ENCODE assay signal across 8 cellular contexts in the genomic region with DNA sequence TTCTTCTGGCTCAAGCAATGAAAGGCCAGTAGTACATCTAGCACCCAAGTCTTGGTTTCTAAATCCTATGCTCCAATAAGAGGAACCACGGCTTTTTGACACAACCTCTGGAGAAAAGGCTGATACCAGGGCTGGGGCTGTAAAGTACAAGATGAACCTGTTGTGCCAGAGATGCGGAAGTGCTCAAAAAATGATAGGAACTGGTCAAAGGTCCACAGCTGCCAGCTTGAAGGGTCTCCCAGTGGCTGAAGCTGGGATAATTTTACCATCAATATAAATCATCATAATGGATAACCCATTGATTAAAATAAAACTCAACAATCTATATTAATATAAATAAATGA. TPM values are rescaled to one million over a fixed set of nuclear protein-coding genes. Genes with fewer than 3 reads are reported as not detected.
A peak's percentile ranks its signal among the peaks of the same experiment; 100 is the strongest.
DNase-seq lines count a peak whose midpoint lies in the region; ATAC-seq, FAIRE-seq and TF ChIP-seq lines count a peak whose summit lies in the region.

No MANE protein-coding gene starts in this region.

- no peak for TF ChIP-seq EP300 in SK-N-SH (IDR thresholded peaks at IDR 0.05; ENCODE audit: borderline replicate concordance in 1 of 2, low read depth in 1 of 2, low read length in 1 of 2)

- peak overlapping the region; percentile 24 for H3K27ac Mint-ChIP-seq in CD4-positive, alpha-beta T cell

- no peaks in the 10 kb centered on the region for H3K9me3 ChIP-seq in CD4-positive, alpha-beta T cell (ENCODE audit: control insufficient read depth, low read length)
- no peaks in the 10 kb centered on the region for H3K9me3 ChIP-seq in HEK293 (ENCODE audit: control insufficient read depth, insufficient read depth, low read depth, low read length)
- H3K9me3 ChIP-seq in SK-N-SH = no peaks in the 10 kb centered on the region
- no peaks in the 10 kb centered on the region for H3K9me3 ChIP-seq in esophagus (ENCODE audit: control insufficient read depth in 2 of 2, insufficient read depth in 1 of 2, low read depth in 1 of 2, low read length in 1 of 2)
- H3K9me3 ChIP-seq in pancreas = no peaks in the 10 kb centered on the region

- H3K27me3 Mint-ChIP-seq in CD4-positive, alpha-beta T cell = no peaks in the 10 kb centered on the region

- DNase-seq in CD4-positive, alpha-beta T cell = no peak
- peak; percentile 31 for DNase-seq in SK-N-SH
- DNase-seq in pancreas = peak in 2 of 6 donors; percentile 17 to 26
- DNase-seq in EL = no peak
- no peak for DNase-seq in putamen (ENCODE audit: low spot score)
- no peak for DNase-seq in activated gamma-delta T cell treated with Interleukin-2 at 50 U/mL for 16 hours

- H3K4me3 Mint-ChIP-seq in CD4-positive, alpha-beta T cell = peak overlapping the region; percentile 96

- peak overlapping the region; percentile 87 for H2AFZ ChIP-seq in SK-N-SH (ENCODE audit: low read depth)

- ATAC-seq in CD4-positive, alpha-beta T cell (ENCODE audit: poor library complexity) = no peak
- ATAC-seq in pancreas = peak; percentile 8 to 20 (median 14)

- peaks cover 40% of the 10 kb centered on the region for H3K79me2 ChIP-seq in SK-N-SH (ENCODE audit: insufficient read depth)

- no peaks in the 10 kb centered on the region for H4K20me1 ChIP-seq in SK-N-SH (ENCODE audit: insufficient read depth)

- H3K4me2 ChIP-seq in SK-N-SH = peak overlapping the region; percentile 78

- POLR2A ChIA-PET in CD4-positive, alpha-beta T cell (lab: Charles Lee) = interaction anchor here (0.6 to 1.3 kb wide), 2 partner anchors 35 to 39 kb away, joined by 3 to 5 read pairs; a partner anchor contains a TSS
- POLR2A ChIA-PET in HEK293 (lab: Yijun Ruan, JAX) = interaction anchor here (1.0 to 1.4 kb wide), 4 partner anchors 8 to 39 kb away, joined by 4 to 6 read pairs (median 5); a partner anchor contains a TSS
- POLR2A ChIA-PET in SK-N-SH (lab: Yijun Ruan, JAX) = no interaction called here

- 18% methylated on average over 2 of the region's 2 CpGs for WGBS in SK-N-SH (ENCODE audit: low lambda C conversion rate)
- WGBS in esophagus, 2 donors = 9 to 18% methylated on average over 2 of the region's 2 CpGs
- WGBS in pancreas, 2 donors = 5 to 9% methylated on average over 2 of the region's 2 CpGs

- H3K36me3 ChIP-seq in HEK293 (ENCODE audit: control insufficient read depth in 2 of 2, insufficient read depth in 1 of 2, low read length in 2 of 2) = no peaks in the 10 kb centered on the region
- no peaks in the 10 kb centered on the region for H3K36me3 ChIP-seq in SK-N-SH (replicated peaks in 1 of 2; ENCODE audit: control insufficient read depth in 1 of 2, insufficient read depth in 2 of 2, low read length in 1 of 2)
- H3K36me3 ChIP-seq in esophagus (ENCODE audit: control insufficient read depth in 2 of 2, insufficient read depth in 2 of 2, low read length in 1 of 2) = no peaks in the 10 kb centered on the region
- H3K36me3 ChIP-seq in pancreas = no peaks in the 10 kb centered on the region

- CTCF ChIA-PET in CD4-positive, alpha-beta T cell (lab: Charles Lee) = interaction anchor here (1.0 to 1.5 kb wide), 2 partner anchors 15 to 39 kb away, joined by 3 to 6 read pairs; a partner anchor contains a TSS
- CTCF ChIA-PET in HEK293 (lab: Yijun Ruan, JAX) = interaction anchor here (0.6 to 1.9 kb wide), 9 partner anchors 9 to 250 kb away, joined by 3 to 8 read pairs (median 3); no protein-coding TSS in a partner anchor
- CTCF ChIA-PET in SK-N-SH (lab: Yijun Ruan, JAX) = interaction anchor here (0.6 to 2.9 kb wide), 21 partner anchors 8 to 264 kb away, joined by 3 to 18 read pairs (median 4); a partner anchor contains a TSS

- no peak for FAIRE-seq in pancreas (lab: Jason Lieb, UNC)

- H3K27me3 ChIP-seq in CD4-positive, alpha-beta T cell (ENCODE audit: control insufficient read depth, insufficient read depth, low read length) = no peaks in the 10 kb centered on the region
- H3K27me3 ChIP-seq in SK-N-SH (ENCODE audit: insufficient read depth) = no peaks in the 10 kb centered on the region
- H3K27me3 ChIP-seq in esophagus (ENCODE audit: control insufficient read depth in 1 of 2, insufficient read depth in 2 of 2, low read length in 2 of 2) = no peaks in the 10 kb centered on the region
- no peaks in the 10 kb centered on the region for H3K27me3 ChIP-seq in pancreas

- TF ChIP-seq CTCF in CD4-positive, alpha-beta T cell (IDR thresholded peaks at IDR 0.05) = no peak
- TF ChIP-seq CTCF in HEK293 (tag by site-specific recombination; IDR thresholded peaks at IDR 0.05) (no peak), SK-N-SH (IDR thresholded peaks at IDR 0.05) (no peak), pancreas (IDR thresholded peaks at IDR 0.05) (no peak)

- H3K9me2 ChIP-seq in SK-N-SH = no peaks in the 10 kb centered on the region

- H3K9me3 Mint-ChIP-seq in CD4-positive, alpha-beta T cell = no peaks in the 10 kb centered on the region

- H3K36me3 Mint-ChIP-seq in CD4-positive, alpha-beta T cell (ENCODE audit: low read depth) = peaks cover 10% of the 10 kb centered on the region

- no peaks in the 10 kb centered on the region for H3K4me1 ChIP-seq in HEK293 (ENCODE audit: control insufficient read depth, insufficient read depth, low read length)
- peaks cover 0 to 7% of the 10 kb centered on the region in 2 experiments; a peak in 2 of 4 replicates for H3K4me1 ChIP-seq in SK-N-SH (ENCODE audit: control insufficient read depth in 1 of 2, insufficient read depth in 2 of 2, low read depth in 1 of 2, low read length in 1 of 2)
- H3K4me1 ChIP-seq in esophagus (ENCODE audit: control insufficient read depth in 2 of 2, insufficient read depth in 2 of 2, low read length in 1 of 2) = no peaks in the 10 kb centered on the region
- peaks cover 0 to 10% (median 0%) of the 10 kb centered on the region in 3 donors for H3K4me1 ChIP-seq in pancreas

- no peak for TF ChIP-seq RAD21 in SK-N-SH (IDR thresholded peaks at IDR 0.05; ENCODE audit: low read length)

- peak overlapping the region; percentile 90 for H3K9ac ChIP-seq in SK-N-SH

- intact Hi-C loops in CD4-positive, alpha-beta T cell (cut with DNase I, micrococcal nuclease) = no loop called here
- intact Hi-C loops in pancreas (cut with DNase I) = no loop called here

- H3K27ac ChIP-seq in CD4-positive, alpha-beta T cell (ENCODE audit: low read depth, low read length) = no peak overlapping the region
- H3K27ac ChIP-seq in HEK293 (ENCODE audit: extremely low read depth, low read depth, low read length) = no peak overlapping the region
- H3K27ac ChIP-seq in SK-N-SH (ENCODE audit: low read depth in 2 of 2, low read length in 1 of 2) = peak overlapping the region; percentile 85 to 96
- peak overlapping the region; percentile 80 to 82 for H3K27ac ChIP-seq in esophagus (ENCODE audit: low read depth in 2 of 2, low read length in 1 of 2)
- H3K27ac ChIP-seq in pancreas = peak overlapping the region; percentile 60 to 95 (median 80)

- peaks cover 20% of the 10 kb centered on the region for H3K4me1 Mint-ChIP-seq in CD4-positive, alpha-beta T cell (ENCODE audit: low read depth)

- peaks cover 14% of the 10 kb centered on the region for H3F3A ChIP-seq in SK-N-SH (replicated peaks; ENCODE audit: insufficient read depth)

- H3K4me3 ChIP-seq in HEK293 (ENCODE audit: low read depth, low read length) (peak overlapping the region; percentile 99), SK-N-SH (ENCODE audit: low read depth in 2 of 2, low read length in 1 of 2) (peak overlapping the region; percentile 91 to 93), esophagus (ENCODE audit: low read depth in 1 of 2, low read length in 2 of 2) (peak overlapping the region in 1 of 2 donors; percentile 85), pancreas (peak overlapping the region in 3 of 4 donors; percentile 68 to 90 (median 80))

TF ChIP-seq in HEK293, 187 proteins besides CTCF, POLR2A, EP300 and RAD21:
- peak; percentile 48; the same call in 1 of the 2 replicates for TF ChIP-seq ZBTB20 (tag by site-specific recombination; IDR thresholded peaks at IDR 0.05)
- no peak for TF ChIP-seq ZNF157 (tag by site-specific recombination; IDR thresholded peaks at IDR 0.05)
TF ChIP-seq in HEK293: peak in this region for 1.

TF ChIP-seq in SK-N-SH, 30 proteins besides CTCF, POLR2A, EP300 and RAD21:
- TF ChIP-seq, protein P1, sequence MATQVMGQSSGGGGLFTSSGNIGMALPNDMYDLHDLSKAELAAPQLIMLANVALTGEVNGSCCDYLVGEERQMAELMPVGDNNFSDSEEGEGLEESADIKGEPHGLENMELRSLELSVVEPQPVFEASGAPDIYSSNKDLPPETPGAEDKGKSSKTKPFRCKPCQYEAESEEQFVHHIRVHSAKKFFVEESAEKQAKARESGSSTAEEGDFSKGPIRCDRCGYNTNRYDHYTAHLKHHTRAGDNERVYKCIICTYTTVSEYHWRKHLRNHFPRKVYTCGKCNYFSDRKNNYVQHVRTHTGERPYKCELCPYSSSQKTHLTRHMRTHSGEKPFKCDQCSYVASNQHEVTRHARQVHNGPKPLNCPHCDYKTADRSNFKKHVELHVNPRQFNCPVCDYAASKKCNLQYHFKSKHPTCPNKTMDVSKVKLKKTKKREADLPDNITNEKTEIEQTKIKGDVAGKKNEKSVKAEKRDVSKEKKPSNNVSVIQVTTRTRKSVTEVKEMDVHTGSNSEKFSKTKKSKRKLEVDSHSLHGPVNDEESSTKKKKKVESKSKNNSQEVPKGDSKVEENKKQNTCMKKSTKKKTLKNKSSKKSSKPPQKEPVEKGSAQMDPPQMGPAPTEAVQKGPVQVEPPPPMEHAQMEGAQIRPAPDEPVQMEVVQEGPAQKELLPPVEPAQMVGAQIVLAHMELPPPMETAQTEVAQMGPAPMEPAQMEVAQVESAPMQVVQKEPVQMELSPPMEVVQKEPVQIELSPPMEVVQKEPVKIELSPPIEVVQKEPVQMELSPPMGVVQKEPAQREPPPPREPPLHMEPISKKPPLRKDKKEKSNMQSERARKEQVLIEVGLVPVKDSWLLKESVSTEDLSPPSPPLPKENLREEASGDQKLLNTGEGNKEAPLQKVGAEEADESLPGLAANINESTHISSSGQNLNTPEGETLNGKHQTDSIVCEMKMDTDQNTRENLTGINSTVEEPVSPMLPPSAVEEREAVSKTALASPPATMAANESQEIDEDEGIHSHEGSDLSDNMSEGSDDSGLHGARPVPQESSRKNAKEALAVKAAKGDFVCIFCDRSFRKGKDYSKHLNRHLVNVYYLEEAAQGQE (IDR thresholded peaks at IDR 0.05; ENCODE audit: low read depth, low read length) = no peak
- peak; percentile 16; the same call in 1 of the 2 replicates for TF ChIP-seq ELF1 (IDR thresholded peaks at IDR 0.05)
TF ChIP-seq in SK-N-SH: peak in this region for 1.

RNA-seq across cellular contexts. Expression of a gene that starts 0.6 kb away (rescaled TPM):
- total RNA-seq in CD4-positive, alpha-beta T cell = under 1 TPM; 0.33 to 0.50 TPM
- polyA plus RNA-seq in SK-N-SH (2012; rRNA removed) (7.5 and 12.2 TPM in 2 replicates), esophagus (1 to 10 TPM; 2.4 to 3.2 TPM), pancreas (1 to 10 TPM; 2.6 to 3.9 TPM)
- 8.1 and 8.8 TPM in 2 replicates for polyA plus RNA-seq in SK-N-SH (2012; cell fraction: cytosol; rRNA removed)
- 4.7 and 9.8 TPM in 2 replicates for polyA plus RNA-seq in SK-N-SH (2012; cell fraction: nucleus; rRNA removed)
- total RNA-seq in pancreas = 10 to 100 TPM in 2 of 6 donors, 1 to 10 TPM in 4; 4.7 to 26.0 (median 7.3) TPM

RNA-seq across cellular contexts. Expression of a gene that starts 39.1 kb away (rescaled TPM):
- total RNA-seq in CD4-positive, alpha-beta T cell = 1 to 10 TPM in 1 of 2 experiments, under 1 TPM in 1; 0.71 to 1.1 TPM
- 8.6 and 12.0 TPM in 2 replicates for polyA plus RNA-seq in SK-N-SH (2012; rRNA removed)
- polyA plus RNA-seq in SK-N-SH (2012; cell fraction: cytosol; rRNA removed) = 15.2 and 16.4 TPM in 2 replicates
- 6.3 and 12.8 TPM in 2 replicates for polyA plus RNA-seq in SK-N-SH (2012; cell fraction: nucleus; rRNA removed)
- polyA plus RNA-seq in esophagus = 1 to 10 TPM; 3.7 to 8.1 TPM
- total RNA-seq in pancreas = 1 to 10 TPM in 4 of 6 donors, under 1 TPM in 2; 0.74 to 7.0 (median 2.7) TPM
- 1 to 10 TPM; 1.3 to 2.0 TPM for polyA plus RNA-seq in pancreas

Comparison
In these comparisons a context has a peak if more than half of its experiments do, and no peak if none do; other contexts are left out.
1. H3K27ac ChIP-seq: peak in SK-N-SH (2 of 2), esophagus (2 of 2) and pancreas (4 of 4); none in CD4-positive, alpha-beta T cell (single experiment) and HEK293 (single experiment).